1 cellular context compared by ENCODE assay signal in the genomic region with DNA sequence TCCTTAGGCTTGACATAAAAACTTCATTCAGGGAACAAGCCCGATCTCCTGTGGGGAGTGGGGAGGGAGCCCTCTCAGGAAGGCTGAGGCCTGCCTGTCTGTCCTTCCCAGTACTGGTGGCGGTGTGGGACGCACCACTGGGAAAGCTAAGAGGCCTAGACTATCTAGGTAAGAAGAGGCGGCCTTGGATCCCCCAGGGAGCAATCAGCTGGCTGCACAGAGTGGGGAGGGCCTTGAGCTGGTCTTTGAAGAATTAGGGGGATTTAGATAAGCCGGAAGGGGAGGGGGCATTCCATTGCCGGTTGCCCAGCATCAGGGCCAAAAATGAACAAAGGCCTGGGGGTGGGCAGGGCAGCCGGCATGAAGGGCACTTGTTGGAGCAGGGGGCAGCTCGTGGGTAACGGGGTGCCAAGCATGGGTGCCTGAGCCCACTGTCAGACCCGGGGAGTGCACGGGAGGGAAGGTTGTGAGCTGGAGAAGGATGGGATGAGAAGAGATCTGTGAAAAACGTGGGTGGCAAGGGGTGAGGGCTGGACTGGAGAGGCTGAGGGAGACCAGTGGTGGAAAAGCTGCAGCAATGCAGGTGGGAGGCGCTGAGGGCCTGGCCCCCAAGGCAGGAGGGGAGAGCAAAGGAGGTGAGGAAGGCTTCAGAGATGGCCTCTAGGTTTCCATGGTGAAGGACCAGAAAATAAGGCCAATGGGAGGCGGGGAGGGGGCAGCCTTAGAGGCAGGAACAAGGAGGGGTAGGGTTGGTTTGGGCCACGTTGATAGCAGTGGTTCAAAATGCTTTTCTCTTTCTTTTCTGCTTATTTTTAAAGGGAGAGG.
TF ChIP-seq lines count a peak whose summit lies in the region.

No MANE protein-coding gene starts in this region.

TF ChIP-seq in HepG2, 621 proteins besides CTCF, POLR2A, EP300 and RAD21 (continued from another document):
- TF ChIP-seq, protein P1, sequence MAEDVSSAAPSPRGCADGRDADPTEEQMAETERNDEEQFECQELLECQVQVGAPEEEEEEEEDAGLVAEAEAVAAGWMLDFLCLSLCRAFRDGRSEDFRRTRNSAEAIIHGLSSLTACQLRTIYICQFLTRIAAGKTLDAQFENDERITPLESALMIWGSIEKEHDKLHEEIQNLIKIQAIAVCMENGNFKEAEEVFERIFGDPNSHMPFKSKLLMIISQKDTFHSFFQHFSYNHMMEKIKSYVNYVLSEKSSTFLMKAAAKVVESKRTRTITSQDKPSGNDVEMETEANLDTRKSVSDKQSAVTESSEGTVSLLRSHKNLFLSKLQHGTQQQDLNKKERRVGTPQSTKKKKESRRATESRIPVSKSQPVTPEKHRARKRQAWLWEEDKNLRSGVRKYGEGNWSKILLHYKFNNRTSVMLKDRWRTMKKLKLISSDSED (CRISPR knock-in tag; IDR thresholded peaks at IDR 0.05) = no peak
- TF ChIP-seq SYNCRIP (IDR thresholded peaks at IDR 0.05; ENCODE audit: insufficient read depth, low read depth, low read length) (no peak), PCBP2 (optimal IDR thresholded peaks at IDR 0.05; ENCODE audit: low read depth, low read length, poor library complexity, severe bottlenecking) (no peak), TSC22D2 (CRISPR knock-in tag; IDR thresholded peaks at IDR 0.05; ENCODE audit: borderline replicate concordance) (no peak), RAD51 (IDR thresholded peaks at IDR 0.05; ENCODE audit: borderline replicate concordance) (no peak), SNRNP70 (IDR thresholded peaks at IDR 0.05; ENCODE audit: low read depth, low read length) (no peak), ZNF766 (CRISPR knock-in tag; IDR thresholded peaks at IDR 0.05; ENCODE audit: borderline replicate concordance) (no peak), CAMTA2 (CRISPR knock-in tag; IDR thresholded peaks at IDR 0.05; ENCODE audit: borderline replicate concordance) (no peak), YY1 (IDR thresholded peaks at IDR 0.05; ENCODE audit: insufficient read depth, insufficient replicate concordance, low read depth, low read length) (no peak), HMG20A (CRISPR knock-in tag; IDR thresholded peaks at IDR 0.05; ENCODE audit: borderline replicate concordance) (no peak), CCAR2 (optimal IDR thresholded peaks at IDR 0.05; ENCODE audit: low read depth, low read length) (no peak), GABPA (IDR thresholded peaks at IDR 0.05; ENCODE audit: low read depth, low read length) (no peak), GABPA (CRISPR knock-in tag; IDR thresholded peaks at IDR 0.05; ENCODE audit: low read depth) (no peak), NPAS2 (CRISPR knock-in tag; IDR thresholded peaks at IDR 0.05; ENCODE audit: borderline replicate concordance) (no peak), ZNF839 (CRISPR knock-in tag; IDR thresholded peaks at IDR 0.05; ENCODE audit: borderline replicate concordance) (no peak), ZFP36L2 (CRISPR knock-in tag; IDR thresholded peaks at IDR 0.05) (no peak), ZNF781 (CRISPR knock-in tag; IDR thresholded peaks at IDR 0.05; ENCODE audit: borderline replicate concordance, not compliant biosample characterization) (no peak), ZNF75D (CRISPR knock-in tag; IDR thresholded peaks at IDR 0.05; ENCODE audit: borderline replicate concordance) (no peak), ZNF432 (CRISPR knock-in tag; IDR thresholded peaks at IDR 0.05; ENCODE audit: borderline replicate concordance) (no peak), HNRNPH1 (optimal IDR thresholded peaks at IDR 0.05; ENCODE audit: low read depth, low read length) (no peak), ZNF496 (CRISPR knock-in tag; IDR thresholded peaks at IDR 0.05; ENCODE audit: insufficient replicate concordance) (no peak), FOSL2 (CRISPR knock-in tag; IDR thresholded peaks at IDR 0.05) (peak; percentile 10; the same call in 1 of the 2 replicates), MEF2D (CRISPR knock-in tag; IDR thresholded peaks at IDR 0.05) (peak; percentile 45; the same call in 1 of the 2 replicates), ZSCAN12 (CRISPR knock-in tag; IDR thresholded peaks at IDR 0.05) (no peak), PHF21A (CRISPR knock-in tag; IDR thresholded peaks at IDR 0.05) (peak; percentile 60; the same call in 1 of the 2 replicates), ZNF337 (CRISPR knock-in tag; IDR thresholded peaks at IDR 0.05; ENCODE audit: borderline replicate concordance, low read depth) (no peak)
- TF ChIP-seq, protein P2, sequence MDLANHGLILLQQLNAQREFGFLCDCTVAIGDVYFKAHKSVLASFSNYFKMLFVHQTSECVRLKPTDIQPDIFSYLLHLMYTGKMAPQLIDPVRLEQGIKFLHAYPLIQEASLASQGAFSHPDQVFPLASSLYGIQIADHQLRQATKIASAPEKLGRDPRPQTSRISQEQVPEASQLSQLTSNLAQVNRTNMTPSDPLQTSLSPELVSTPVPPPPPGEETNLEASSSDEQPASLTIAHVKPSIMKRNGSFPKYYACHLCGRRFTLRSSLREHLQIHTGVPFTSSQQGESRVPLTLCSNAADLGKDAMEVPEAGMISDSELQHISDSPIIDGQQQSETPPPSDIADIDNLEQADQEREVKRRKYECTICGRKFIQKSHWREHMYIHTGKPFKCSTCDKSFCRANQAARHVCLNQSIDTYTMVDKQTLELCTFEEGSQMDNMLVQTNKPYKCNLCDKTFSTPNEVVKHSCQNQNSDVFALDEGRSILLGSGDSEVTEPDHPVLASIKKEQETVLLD (CRISPR knock-in tag; IDR thresholded peaks at IDR 0.05; ENCODE audit: low read depth) = no peak
- TF ChIP-seq, protein P3, sequence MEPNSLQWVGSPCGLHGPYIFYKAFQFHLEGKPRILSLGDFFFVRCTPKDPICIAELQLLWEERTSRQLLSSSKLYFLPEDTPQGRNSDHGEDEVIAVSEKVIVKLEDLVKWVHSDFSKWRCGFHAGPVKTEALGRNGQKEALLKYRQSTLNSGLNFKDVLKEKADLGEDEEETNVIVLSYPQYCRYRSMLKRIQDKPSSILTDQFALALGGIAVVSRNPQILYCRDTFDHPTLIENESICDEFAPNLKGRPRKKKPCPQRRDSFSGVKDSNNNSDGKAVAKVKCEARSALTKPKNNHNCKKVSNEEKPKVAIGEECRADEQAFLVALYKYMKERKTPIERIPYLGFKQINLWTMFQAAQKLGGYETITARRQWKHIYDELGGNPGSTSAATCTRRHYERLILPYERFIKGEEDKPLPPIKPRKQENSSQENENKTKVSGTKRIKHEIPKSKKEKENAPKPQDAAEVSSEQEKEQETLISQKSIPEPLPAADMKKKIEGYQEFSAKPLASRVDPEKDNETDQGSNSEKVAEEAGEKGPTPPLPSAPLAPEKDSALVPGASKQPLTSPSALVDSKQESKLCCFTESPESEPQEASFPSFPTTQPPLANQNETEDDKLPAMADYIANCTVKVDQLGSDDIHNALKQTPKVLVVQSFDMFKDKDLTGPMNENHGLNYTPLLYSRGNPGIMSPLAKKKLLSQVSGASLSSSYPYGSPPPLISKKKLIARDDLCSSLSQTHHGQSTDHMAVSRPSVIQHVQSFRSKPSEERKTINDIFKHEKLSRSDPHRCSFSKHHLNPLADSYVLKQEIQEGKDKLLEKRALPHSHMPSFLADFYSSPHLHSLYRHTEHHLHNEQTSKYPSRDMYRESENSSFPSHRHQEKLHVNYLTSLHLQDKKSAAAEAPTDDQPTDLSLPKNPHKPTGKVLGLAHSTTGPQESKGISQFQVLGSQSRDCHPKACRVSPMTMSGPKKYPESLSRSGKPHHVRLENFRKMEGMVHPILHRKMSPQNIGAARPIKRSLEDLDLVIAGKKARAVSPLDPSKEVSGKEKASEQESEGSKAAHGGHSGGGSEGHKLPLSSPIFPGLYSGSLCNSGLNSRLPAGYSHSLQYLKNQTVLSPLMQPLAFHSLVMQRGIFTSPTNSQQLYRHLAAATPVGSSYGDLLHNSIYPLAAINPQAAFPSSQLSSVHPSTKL (CRISPR knock-in tag; IDR thresholded peaks at IDR 0.05) = peak; percentile 39; the same call in 1 of the 2 replicates
- TF ChIP-seq, protein P4, sequence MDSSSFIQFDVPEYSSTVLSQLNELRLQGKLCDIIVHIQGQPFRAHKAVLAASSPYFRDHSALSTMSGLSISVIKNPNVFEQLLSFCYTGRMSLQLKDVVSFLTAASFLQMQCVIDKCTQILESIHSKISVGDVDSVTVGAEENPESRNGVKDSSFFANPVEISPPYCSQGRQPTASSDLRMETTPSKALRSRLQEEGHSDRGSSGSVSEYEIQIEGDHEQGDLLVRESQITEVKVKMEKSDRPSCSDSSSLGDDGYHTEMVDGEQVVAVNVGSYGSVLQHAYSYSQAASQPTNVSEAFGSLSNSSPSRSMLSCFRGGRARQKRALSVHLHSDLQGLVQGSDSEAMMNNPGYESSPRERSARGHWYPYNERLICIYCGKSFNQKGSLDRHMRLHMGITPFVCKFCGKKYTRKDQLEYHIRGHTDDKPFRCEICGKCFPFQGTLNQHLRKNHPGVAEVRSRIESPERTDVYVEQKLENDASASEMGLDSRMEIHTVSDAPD (CRISPR knock-in tag; IDR thresholded peaks at IDR 0.05) = peak; percentile 55
- TF ChIP-seq, protein P5, sequence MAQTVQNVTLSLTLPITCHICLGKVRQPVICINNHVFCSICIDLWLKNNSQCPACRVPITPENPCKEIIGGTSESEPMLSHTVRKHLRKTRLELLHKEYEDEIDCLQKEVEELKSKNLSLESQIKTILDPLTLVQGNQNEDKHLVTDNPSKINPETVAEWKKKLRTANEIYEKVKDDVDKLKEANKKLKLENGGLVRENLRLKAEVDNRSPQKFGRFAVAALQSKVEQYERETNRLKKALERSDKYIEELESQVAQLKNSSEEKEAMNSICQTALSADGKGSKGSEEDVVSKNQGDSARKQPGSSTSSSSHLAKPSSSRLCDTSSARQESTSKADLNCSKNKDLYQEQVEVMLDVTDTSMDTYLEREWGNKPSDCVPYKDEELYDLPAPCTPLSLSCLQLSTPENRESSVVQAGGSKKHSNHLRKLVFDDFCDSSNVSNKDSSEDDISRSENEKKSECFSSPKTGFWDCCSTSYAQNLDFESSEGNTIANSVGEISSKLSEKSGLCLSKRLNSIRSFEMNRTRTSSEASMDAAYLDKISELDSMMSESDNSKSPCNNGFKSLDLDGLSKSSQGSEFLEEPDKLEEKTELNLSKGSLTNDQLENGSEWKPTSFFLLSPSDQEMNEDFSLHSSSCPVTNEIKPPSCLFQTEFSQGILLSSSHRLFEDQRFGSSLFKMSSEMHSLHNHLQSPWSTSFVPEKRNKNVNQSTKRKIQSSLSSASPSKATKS (CRISPR knock-in tag; IDR thresholded peaks at IDR 0.05) = no peak
- TF ChIP-seq, protein P6, sequence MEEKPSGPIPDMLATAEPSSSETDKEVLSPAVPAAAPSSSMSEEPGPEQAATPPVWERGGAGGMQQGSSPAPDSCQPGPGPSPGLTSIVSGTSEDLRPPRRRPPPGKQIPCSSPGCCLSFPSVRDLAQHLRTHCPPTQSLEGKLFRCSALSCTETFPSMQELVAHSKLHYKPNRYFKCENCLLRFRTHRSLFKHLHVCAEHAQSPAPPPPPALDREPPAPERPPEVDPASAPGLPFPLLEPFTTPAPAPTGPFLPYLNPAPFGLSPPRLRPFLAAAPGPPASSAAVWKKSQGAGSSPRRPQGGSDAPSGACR (CRISPR knock-in tag; IDR thresholded peaks at IDR 0.05) = no peak
- TF ChIP-seq, protein P7, sequence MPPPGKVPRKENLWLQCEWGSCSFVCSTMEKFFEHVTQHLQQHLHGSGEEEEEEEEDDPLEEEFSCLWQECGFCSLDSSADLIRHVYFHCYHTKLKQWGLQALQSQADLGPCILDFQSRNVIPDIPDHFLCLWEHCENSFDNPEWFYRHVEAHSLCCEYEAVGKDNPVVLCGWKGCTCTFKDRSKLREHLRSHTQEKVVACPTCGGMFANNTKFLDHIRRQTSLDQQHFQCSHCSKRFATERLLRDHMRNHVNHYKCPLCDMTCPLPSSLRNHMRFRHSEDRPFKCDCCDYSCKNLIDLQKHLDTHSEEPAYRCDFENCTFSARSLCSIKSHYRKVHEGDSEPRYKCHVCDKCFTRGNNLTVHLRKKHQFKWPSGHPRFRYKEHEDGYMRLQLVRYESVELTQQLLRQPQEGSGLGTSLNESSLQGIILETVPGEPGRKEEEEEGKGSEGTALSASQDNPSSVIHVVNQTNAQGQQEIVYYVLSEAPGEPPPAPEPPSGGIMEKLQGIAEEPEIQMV (CRISPR knock-in tag; IDR thresholded peaks at IDR 0.05; ENCODE audit: low read depth) = no peak
- TF ChIP-seq, protein P8, sequence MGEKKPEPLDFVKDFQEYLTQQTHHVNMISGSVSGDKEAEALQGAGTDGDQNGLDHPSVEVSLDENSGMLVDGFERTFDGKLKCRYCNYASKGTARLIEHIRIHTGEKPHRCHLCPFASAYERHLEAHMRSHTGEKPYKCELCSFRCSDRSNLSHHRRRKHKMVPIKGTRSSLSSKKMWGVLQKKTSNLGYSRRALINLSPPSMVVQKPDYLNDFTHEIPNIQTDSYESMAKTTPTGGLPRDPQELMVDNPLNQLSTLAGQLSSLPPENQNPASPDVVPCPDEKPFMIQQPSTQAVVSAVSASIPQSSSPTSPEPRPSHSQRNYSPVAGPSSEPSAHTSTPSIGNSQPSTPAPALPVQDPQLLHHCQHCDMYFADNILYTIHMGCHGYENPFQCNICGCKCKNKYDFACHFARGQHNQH (CRISPR knock-in tag; IDR thresholded peaks at IDR 0.05) = no peak
